In genomic region chr9:72667181-72667580, GRCh38 we compare ENCODE assay signal across 18 cellular contexts.
DNase-seq lines count a peak whose midpoint lies in the region; ATAC-seq and TF ChIP-seq lines count a peak whose summit lies in the region.
"Had no signal": no experiment of that assay in that cellular context is flagged by ENCODE, and none has a peak within 500 bp of the region (broad histone marks: within the 10 kb centered on the region; RNA-seq: fewer than 3 reads in every experiment).

No MANE protein-coding gene starts in this region.

- H3K27ac Mint-ChIP-seq in Calu3 (ENCODE audit: unreplicated experiment): peak overlapping the region; percentile 37
- peak overlapping the region; percentile 7; the same call in 1 of the 2 replicates for H3K27ac Mint-ChIP-seq in HFFc6
- peak overlapping the region; percentile 47 for H3K27ac Mint-ChIP-seq in progenitor cell of endocrine pancreas
- H3K27ac Mint-ChIP-seq: CD14-positive monocyte; CD4-positive, alpha-beta memory T cell; IgD-negative memory B cell had no signal

- H3K4me1 Mint-ChIP-seq in Calu3 (ENCODE audit: low read depth, unreplicated experiment) (peaks cover 17% of the 10 kb centered on the region), HFFc6 (ENCODE audit: low read depth) (peaks cover 41% of the 10 kb centered on the region), progenitor cell of endocrine pancreas (ENCODE audit: low read depth) (peaks cover 4% of the 10 kb centered on the region)
- H3K4me1 Mint-ChIP-seq: CD14-positive monocyte; CD4-positive, alpha-beta memory T cell; IgD-negative memory B cell had no signal

- H3K9me3 Mint-ChIP-seq in Calu3 (ENCODE audit: low read depth, unreplicated experiment) (no peaks in the 10 kb centered on the region), HFFc6 (no peaks in the 10 kb centered on the region), progenitor cell of endocrine pancreas (ENCODE audit: low read depth) (no peaks in the 10 kb centered on the region)
- H3K9me3 Mint-ChIP-seq: CD4-positive, alpha-beta memory T cell had no signal

- no peak overlapping the region for H3K4me3 ChIP-seq in epithelial cell of esophagus (ENCODE audit: low read length)
- H3K4me3 ChIP-seq: BLaER1, GM12878 had no signal

- BruUV-seq in Calu3 (replicated peaks; lab: Mats Ljungman, UMichigan): no TSS peak

- no peaks in the 10 kb centered on the region for H3K36me3 Mint-ChIP-seq in Calu3 (ENCODE audit: insufficient read depth, unreplicated experiment)
- H3K36me3 Mint-ChIP-seq in HFFc6 (ENCODE audit: low read depth): no peaks in the 10 kb centered on the region
- H3K36me3 Mint-ChIP-seq in progenitor cell of endocrine pancreas (ENCODE audit: insufficient read depth): no peaks in the 10 kb centered on the region
- H3K36me3 Mint-ChIP-seq: CD14-positive monocyte; CD4-positive, alpha-beta memory T cell; IgD-negative memory B cell had no signal

- TF ChIP-seq CTCF in Calu3 (IDR thresholded peaks at IDR 0.05; ENCODE audit: unreplicated experiment) (no peak), HFFc6 (IDR thresholded peaks at IDR 0.05) (no peak), epithelial cell of esophagus (IDR thresholded peaks at IDR 0.05; ENCODE audit: insufficient read depth, low read depth, low read length, missing control alignments) (no peak), progenitor cell of endocrine pancreas (IDR thresholded peaks at IDR 0.05; ENCODE audit: unreplicated experiment) (no peak)

- no peaks in the 10 kb centered on the region for H3K27me3 Mint-ChIP-seq in Calu3 (ENCODE audit: unreplicated experiment)
- H3K27me3 Mint-ChIP-seq in HFFc6 (ENCODE audit: insufficient read depth): peaks cover 2% of the 10 kb centered on the region
- H3K27me3 Mint-ChIP-seq in progenitor cell of endocrine pancreas: no peaks in the 10 kb centered on the region

- intact Hi-C loops in Calu3 (cut with micrococcal nuclease; ENCODE audit: unreplicated experiment): no loop called here

- CTCF ChIA-PET in Calu3 (lab: Charles Lee): no interaction called here

- ATAC-seq in GM18907 (IDR thresholded peaks at IDR 0.05; ENCODE audit: unreplicated experiment) (no peak), GM18861 (IDR thresholded peaks at IDR 0.05; ENCODE audit: unreplicated experiment) (no peak)
- ATAC-seq: GM12878, HCT116, HepG2 had no signal

- H3K4me3 Mint-ChIP-seq in Calu3 (ENCODE audit: low read depth, unreplicated experiment) (no peak overlapping the region), HFFc6 (no peak overlapping the region), progenitor cell of endocrine pancreas (ENCODE audit: low read depth) (no peak overlapping the region)
- H3K4me3 Mint-ChIP-seq: CD14-positive monocyte; CD4-positive, alpha-beta memory T cell; IgD-negative memory B cell had no signal

- DNase-seq in Calu3 (no peak), HFFc6 (no peak), epithelial cell of esophagus (ENCODE audit: low read depth) (peak; percentile 38), progenitor cell of endocrine pancreas (ENCODE audit: low spot score, unreplicated experiment) (no peak), EL (no peak)
- DNase-seq: 8988T; CD4-positive, alpha-beta memory T cell; DMS79 treated with DMSO at 0.1 percent for 48 hours; H7; KBM-7 had no signal
